Comparison of ENCODE assay signal across 1 cellular context in the genomic region with DNA sequence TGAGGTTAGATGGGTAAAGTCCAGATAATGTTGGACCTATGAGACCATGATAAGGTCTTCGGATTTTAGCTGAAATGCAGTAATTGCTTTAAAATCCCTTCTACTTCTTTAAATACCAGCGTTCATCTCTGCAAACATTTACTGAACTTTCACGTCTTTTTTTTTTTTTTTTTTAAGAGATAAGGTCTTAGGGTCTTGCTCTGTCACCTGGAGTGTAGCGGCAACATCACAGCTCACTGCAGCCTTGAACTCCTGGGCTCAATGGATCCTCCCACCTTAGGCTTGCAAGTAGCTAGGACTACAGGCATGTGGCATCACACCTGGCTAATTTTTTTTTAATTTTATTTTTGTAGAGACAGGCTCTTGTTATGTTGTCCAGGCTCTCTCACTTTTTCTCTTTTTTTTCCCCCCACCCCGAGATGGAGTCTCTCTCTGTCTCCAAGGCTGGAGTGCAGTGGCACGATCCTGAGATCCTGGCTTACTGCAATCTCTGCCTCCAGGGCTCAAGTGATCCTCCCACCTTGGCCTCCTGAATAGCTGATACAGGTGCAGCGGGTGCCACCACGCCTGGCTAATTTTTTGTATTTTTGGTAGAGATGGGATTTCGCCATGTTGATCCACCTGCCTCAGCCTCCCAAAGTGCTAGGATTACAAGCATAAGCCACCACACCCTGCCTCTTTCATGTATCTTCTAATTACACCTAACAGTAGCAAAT.
TF ChIP-seq lines count a peak whose summit lies in the region.

No MANE protein-coding gene starts in this region.

TF ChIP-seq in GM12878, 131 proteins besides CTCF, POLR2A, EP300 and RAD21:
- TF ChIP-seq POLR2AphosphoS2 (IDR thresholded peaks at IDR 0.05; ENCODE audit: low read depth, low read length) = no peak
- TF ChIP-seq PBX3 (IDR thresholded peaks at IDR 0.05; ENCODE audit: insufficient replicate concordance, low read depth, low read length) = no peak
- no peak for TF ChIP-seq RELA (IDR thresholded peaks at IDR 0.05; ENCODE audit: borderline replicate concordance, partially characterized antibody)
- TF ChIP-seq, protein P1, sequence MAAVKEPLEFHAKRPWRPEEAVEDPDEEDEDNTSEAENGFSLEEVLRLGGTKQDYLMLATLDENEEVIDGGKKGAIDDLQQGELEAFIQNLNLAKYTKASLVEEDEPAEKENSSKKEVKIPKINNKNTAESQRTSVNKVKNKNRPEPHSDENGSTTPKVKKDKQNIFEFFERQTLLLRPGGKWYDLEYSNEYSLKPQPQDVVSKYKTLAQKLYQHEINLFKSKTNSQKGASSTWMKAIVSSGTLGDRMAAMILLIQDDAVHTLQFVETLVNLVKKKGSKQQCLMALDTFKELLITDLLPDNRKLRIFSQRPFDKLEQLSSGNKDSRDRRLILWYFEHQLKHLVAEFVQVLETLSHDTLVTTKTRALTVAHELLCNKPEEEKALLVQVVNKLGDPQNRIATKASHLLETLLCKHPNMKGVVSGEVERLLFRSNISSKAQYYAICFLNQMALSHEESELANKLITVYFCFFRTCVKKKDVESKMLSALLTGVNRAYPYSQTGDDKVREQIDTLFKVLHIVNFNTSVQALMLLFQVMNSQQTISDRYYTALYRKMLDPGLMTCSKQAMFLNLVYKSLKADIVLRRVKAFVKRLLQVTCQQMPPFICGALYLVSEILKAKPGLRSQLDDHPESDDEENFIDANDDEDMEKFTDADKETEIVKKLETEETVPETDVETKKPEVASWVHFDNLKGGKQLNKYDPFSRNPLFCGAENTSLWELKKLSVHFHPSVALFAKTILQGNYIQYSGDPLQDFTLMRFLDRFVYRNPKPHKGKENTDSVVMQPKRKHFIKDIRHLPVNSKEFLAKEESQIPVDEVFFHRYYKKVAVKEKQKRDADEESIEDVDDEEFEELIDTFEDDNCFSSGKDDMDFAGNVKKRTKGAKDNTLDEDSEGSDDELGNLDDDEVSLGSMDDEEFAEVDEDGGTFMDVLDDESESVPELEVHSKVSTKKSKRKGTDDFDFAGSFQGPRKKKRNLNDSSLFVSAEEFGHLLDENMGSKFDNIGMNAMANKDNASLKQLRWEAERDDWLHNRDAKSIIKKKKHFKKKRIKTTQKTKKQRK (IDR thresholded peaks at IDR 0.05; ENCODE audit: low read depth, low read length) = no peak
- TF ChIP-seq, protein P2, sequence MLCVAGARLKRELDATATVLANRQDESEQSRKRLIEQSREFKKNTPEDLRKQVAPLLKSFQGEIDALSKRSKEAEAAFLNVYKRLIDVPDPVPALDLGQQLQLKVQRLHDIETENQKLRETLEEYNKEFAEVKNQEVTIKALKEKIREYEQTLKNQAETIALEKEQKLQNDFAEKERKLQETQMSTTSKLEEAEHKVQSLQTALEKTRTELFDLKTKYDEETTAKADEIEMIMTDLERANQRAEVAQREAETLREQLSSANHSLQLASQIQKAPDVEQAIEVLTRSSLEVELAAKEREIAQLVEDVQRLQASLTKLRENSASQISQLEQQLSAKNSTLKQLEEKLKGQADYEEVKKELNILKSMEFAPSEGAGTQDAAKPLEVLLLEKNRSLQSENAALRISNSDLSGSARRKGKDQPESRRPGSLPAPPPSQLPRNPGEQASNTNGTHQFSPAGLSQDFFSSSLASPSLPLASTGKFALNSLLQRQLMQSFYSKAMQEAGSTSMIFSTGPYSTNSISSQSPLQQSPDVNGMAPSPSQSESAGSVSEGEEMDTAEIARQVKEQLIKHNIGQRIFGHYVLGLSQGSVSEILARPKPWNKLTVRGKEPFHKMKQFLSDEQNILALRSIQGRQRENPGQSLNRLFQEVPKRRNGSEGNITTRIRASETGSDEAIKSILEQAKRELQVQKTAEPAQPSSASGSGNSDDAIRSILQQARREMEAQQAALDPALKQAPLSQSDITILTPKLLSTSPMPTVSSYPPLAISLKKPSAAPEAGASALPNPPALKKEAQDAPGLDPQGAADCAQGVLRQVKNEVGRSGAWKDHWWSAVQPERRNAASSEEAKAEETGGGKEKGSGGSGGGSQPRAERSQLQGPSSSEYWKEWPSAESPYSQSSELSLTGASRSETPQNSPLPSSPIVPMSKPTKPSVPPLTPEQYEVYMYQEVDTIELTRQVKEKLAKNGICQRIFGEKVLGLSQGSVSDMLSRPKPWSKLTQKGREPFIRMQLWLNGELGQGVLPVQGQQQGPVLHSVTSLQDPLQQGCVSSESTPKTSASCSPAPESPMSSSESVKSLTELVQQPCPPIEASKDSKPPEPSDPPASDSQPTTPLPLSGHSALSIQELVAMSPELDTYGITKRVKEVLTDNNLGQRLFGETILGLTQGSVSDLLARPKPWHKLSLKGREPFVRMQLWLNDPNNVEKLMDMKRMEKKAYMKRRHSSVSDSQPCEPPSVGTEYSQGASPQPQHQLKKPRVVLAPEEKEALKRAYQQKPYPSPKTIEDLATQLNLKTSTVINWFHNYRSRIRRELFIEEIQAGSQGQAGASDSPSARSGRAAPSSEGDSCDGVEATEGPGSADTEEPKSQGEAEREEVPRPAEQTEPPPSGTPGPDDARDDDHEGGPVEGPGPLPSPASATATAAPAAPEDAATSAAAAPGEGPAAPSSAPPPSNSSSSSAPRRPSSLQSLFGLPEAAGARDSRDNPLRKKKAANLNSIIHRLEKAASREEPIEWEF (IDR thresholded peaks at IDR 0.05; ENCODE audit: insufficient replicate concordance, low read depth, low read length) = no peak
- TF ChIP-seq IRF5 (IDR thresholded peaks at IDR 0.05; ENCODE audit: borderline replicate concordance) = no peak
- no peak for TF ChIP-seq MTA2 (IDR thresholded peaks at IDR 0.05; ENCODE audit: low read depth)
- no peak for TF ChIP-seq KLF5 (IDR thresholded peaks at IDR 0.05; ENCODE audit: partially characterized antibody)
- no peak for TF ChIP-seq TARDBP (IDR thresholded peaks at IDR 0.05; ENCODE audit: borderline replicate concordance)
- no peak for TF ChIP-seq TAF1 (IDR thresholded peaks at IDR 0.05; ENCODE audit: borderline replicate concordance, low read depth, low read length)
- TF ChIP-seq PAX5 (IDR thresholded peaks at IDR 0.05; ENCODE audit: borderline replicate concordance, low read depth, low read length) = no peak
- TF ChIP-seq ZZZ3 (IDR thresholded peaks at IDR 0.05; ENCODE audit: control insufficient read depth, insufficient read length, low read depth) = no peak
- no peak for TF ChIP-seq E4F1 (IDR thresholded peaks at IDR 0.05; ENCODE audit: borderline replicate concordance, partially characterized antibody)
- TF ChIP-seq SPI1 (IDR thresholded peaks at IDR 0.05; ENCODE audit: borderline replicate concordance, insufficient read depth, low read depth, low read length) = no peak
- no peak for TF ChIP-seq IRF4 (IDR thresholded peaks at IDR 0.05; ENCODE audit: low read depth, low read length)
- no peak for TF ChIP-seq FOXK2 (IDR thresholded peaks at IDR 0.05)
- TF ChIP-seq, protein P3, sequence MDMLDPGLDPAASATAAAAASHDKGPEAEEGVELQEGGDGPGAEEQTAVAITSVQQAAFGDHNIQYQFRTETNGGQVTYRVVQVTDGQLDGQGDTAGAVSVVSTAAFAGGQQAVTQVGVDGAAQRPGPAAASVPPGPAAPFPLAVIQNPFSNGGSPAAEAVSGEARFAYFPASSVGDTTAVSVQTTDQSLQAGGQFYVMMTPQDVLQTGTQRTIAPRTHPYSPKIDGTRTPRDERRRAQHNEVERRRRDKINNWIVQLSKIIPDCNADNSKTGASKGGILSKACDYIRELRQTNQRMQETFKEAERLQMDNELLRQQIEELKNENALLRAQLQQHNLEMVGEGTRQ (IDR thresholded peaks at IDR 0.05; ENCODE audit: borderline replicate concordance, low read depth, low read length) = no peak
- TF ChIP-seq MYC (IDR thresholded peaks at IDR 0.05; ENCODE audit: insufficient read depth, insufficient read length, insufficient replicate concordance, low read length, severe bottlenecking) = no peak
